14 cellular contexts compared by ENCODE assay signal in genomic region chr5:172334196-172334595, GRCh38. TPM values are rescaled to one million over a fixed set of nuclear protein-coding genes. Genes with fewer than 3 reads are reported as not detected.
DNase-seq lines count a peak whose midpoint lies in the region.
"Had no signal": no experiment of that assay in that cellular context is flagged by ENCODE, and none has a peak within 500 bp of the region (broad histone marks: within the 10 kb centered on the region; RNA-seq: fewer than 3 reads in every experiment).

No MANE protein-coding gene starts in this region.

- no peak overlapping the region for H3K4me2 ChIP-seq in neuronal stem cell (ENCODE audit: insufficient read depth, low read length, poor library complexity, severe bottlenecking)

- H3K9me3 Mint-ChIP-seq in activated CD4-positive, alpha-beta memory T cell treated with anti-CD3 and anti-CD28 coated beads, Interleukin-2, amount 10 ng/mL, durations not matched to agents 7 days and 5 days: no peaks in the 10 kb centered on the region
- H3K9me3 Mint-ChIP-seq: naive B cell, type B pancreatic cell had no signal

- no peak overlapping the region for H2AK5ac ChIP-seq in neuronal stem cell (ENCODE audit: low read depth, low read length)

- no peak overlapping the region for H4K91ac ChIP-seq in neuronal stem cell (ENCODE audit: low read depth, low read length, poor library complexity)

- H3K36me3 Mint-ChIP-seq in activated CD4-positive, alpha-beta memory T cell treated with anti-CD3 and anti-CD28 coated beads, Interleukin-2, amount 10 ng/mL, durations not matched to agents 7 days and 5 days (ENCODE audit: low read depth): no peaks in the 10 kb centered on the region
- H3K36me3 Mint-ChIP-seq: naive B cell had no signal

- no peak overlapping the region for H2BK5ac ChIP-seq in neuronal stem cell (ENCODE audit: low read length)

- no peak overlapping the region for H3K9ac ChIP-seq in neuronal stem cell (ENCODE audit: low read depth, low read length, poor library complexity)

- H4K8ac ChIP-seq in neuronal stem cell (ENCODE audit: low read depth, low read length): no peak overlapping the region

- CTCF ChIA-PET in activated CD4-positive, alpha-beta memory T cell treated with anti-CD3 and anti-CD28 coated beads, Interleukin-2, amount 10 ng/mL, durations not matched to agents 7 days and 5 days (lab: Charles Lee): no interaction called here

- no peak overlapping the region for H3K4me3 ChIP-seq in neuronal stem cell (ENCODE audit: low read length in 2 of 2)
- H3K4me3 ChIP-seq: sigmoid colon had no signal

- DNase-seq in NCI-H524 (lab: John Stamatoyannopoulos, UW) (peak; percentile 10 to 14), NCI-H524 treated with DMSO at 0.1 percent for 48 hours (lab: John Stamatoyannopoulos, UW) (no peak), LHCN-M2 (ENCODE audit: low read depth) (peak; percentile 13), neuronal stem cell (ENCODE audit: low spot score) (no peak), NCI-H774 (lab: John Stamatoyannopoulos, UW) (no peak), GM19238 (ENCODE audit: insufficient read length, low spot score) (no peak)
- DNase-seq in activated CD4-positive, alpha-beta memory T cell treated with anti-CD3 and anti-CD28 coated beads, Interleukin-2, amount 10 ng/mL, durations not matched to agents 7 days and 5 days: peak; percentile 17
- DNase-seq in central memory CD4-positive, alpha-beta T cell: no peak
- DNase-seq: ACHN; activated naive CD4-positive, alpha-beta T cell treated with Interleukin-2 at 50 U/mL for 16 hours; naive B cell; NCI-H187; sigmoid colon had no signal

- no peaks in the 10 kb centered on the region for H3K27me3 ChIP-seq in neuronal stem cell (ENCODE audit: control insufficient read depth in 3 of 3, insufficient read depth in 3 of 3, low read depth in 1 of 3, low read length in 3 of 3)
- H3K27me3 ChIP-seq: sigmoid colon had no signal

- no peak overlapping the region for H3K14ac ChIP-seq in neuronal stem cell (ENCODE audit: low read length)

- H3K27ac Mint-ChIP-seq in activated CD4-positive, alpha-beta memory T cell treated with anti-CD3 and anti-CD28 coated beads, Interleukin-2, amount 10 ng/mL, durations not matched to agents 7 days and 5 days: no peak overlapping the region
- H3K27ac Mint-ChIP-seq: type B pancreatic cell had no signal

- H3K27ac ChIP-seq in neuronal stem cell (replicated peaks; ENCODE audit: low read length): no peak overlapping the region
- H3K27ac ChIP-seq: sigmoid colon had no signal

- no peak overlapping the region for H3K23ac ChIP-seq in neuronal stem cell (ENCODE audit: low read depth, low read length, poor library complexity)

- no CpG with 5 or more reads among the region's 8 CpGs for WGBS in neuronal stem cell (ENCODE audit: extremely low coverage in 2 of 2, insufficient read length in 2 of 2, insufficient replicate concordance in 1 of 2), 2 donors

- no peak overlapping the region for H3K4ac ChIP-seq in neuronal stem cell (ENCODE audit: low read length)

- no peak overlapping the region for H2BK15ac ChIP-seq in neuronal stem cell (ENCODE audit: low read length)

- no peak overlapping the region for H2BK120ac ChIP-seq in neuronal stem cell (ENCODE audit: low read depth, low read length)

- H3K18ac ChIP-seq in neuronal stem cell (ENCODE audit: low read length): peak overlapping the region; percentile 11

- H3K4me3 Mint-ChIP-seq in activated CD4-positive, alpha-beta memory T cell treated with anti-CD3 and anti-CD28 coated beads, Interleukin-2, amount 10 ng/mL, durations not matched to agents 7 days and 5 days: no peak overlapping the region
- H3K4me3 Mint-ChIP-seq: naive B cell, type B pancreatic cell had no signal

- no peak overlapping the region for H2AFZ ChIP-seq in neuronal stem cell (ENCODE audit: low read length)

- no peaks in the 10 kb centered on the region for H3K4me1 ChIP-seq in neuronal stem cell (ENCODE audit: control insufficient read depth in 2 of 2, insufficient read depth in 1 of 2, low read depth in 1 of 2, low read length in 2 of 2)
- H3K4me1 ChIP-seq: sigmoid colon had no signal

- H3K27me3 Mint-ChIP-seq in activated CD4-positive, alpha-beta memory T cell treated with anti-CD3 and anti-CD28 coated beads, Interleukin-2, amount 10 ng/mL, durations not matched to agents 7 days and 5 days: no peaks in the 10 kb centered on the region
- H3K27me3 Mint-ChIP-seq: type B pancreatic cell had no signal

- H2BK12ac ChIP-seq in neuronal stem cell (ENCODE audit: low read length): no peak overlapping the region

- H3K9me3 ChIP-seq in neuronal stem cell (replicated peaks in 1 of 2; ENCODE audit: control insufficient read depth in 2 of 2, insufficient read depth in 1 of 2, low read depth in 1 of 2, low read length in 2 of 2): no peaks in the 10 kb centered on the region
- H3K9me3 ChIP-seq: sigmoid colon had no signal

- POLR2A ChIA-PET in activated CD4-positive, alpha-beta memory T cell treated with anti-CD3 and anti-CD28 coated beads, Interleukin-2, amount 10 ng/mL, durations not matched to agents 7 days and 5 days (lab: Charles Lee): no interaction called here

- peaks cover 15 to 54% of the 10 kb centered on the region in 2 donors for H3K36me3 ChIP-seq in neuronal stem cell (replicated peaks in 1 of 2; ENCODE audit: control insufficient read depth in 2 of 2, insufficient read depth in 2 of 2, low read length in 2 of 2)

- peaks cover 2% of the 10 kb centered on the region for H3K79me1 ChIP-seq in neuronal stem cell (ENCODE audit: low read depth, low read length)

- no peaks in the 10 kb centered on the region for H3K4me1 Mint-ChIP-seq in activated CD4-positive, alpha-beta memory T cell treated with anti-CD3 and anti-CD28 coated beads, Interleukin-2, amount 10 ng/mL, durations not matched to agents 7 days and 5 days
- H3K4me1 Mint-ChIP-seq: naive B cell had no signal

RNA-seq across cellular contexts. Expression of gene UBTD2, which starts 50.6 kb away (rescaled TPM):
- total RNA-seq in LHCN-M2 (2014; rRNA removed): 17.6 and 26.1 TPM in 2 replicates
- 12.1 TPM for polyA plus RNA-seq in LHCN-M2 (2012)
- 10 to 100 TPM; 10.2 to 10.6 TPM for total RNA-seq in activated CD4-positive, alpha-beta memory T cell treated with anti-CD3 and anti-CD28 coated beads, Interleukin-2, amount 10 ng/mL, durations not matched to agents 7 days and 5 days
- 52.4 TPM for polyA plus RNA-seq in neuronal stem cell (2013, experiment 1 of 2)
- 53.9 TPM for polyA plus RNA-seq in neuronal stem cell (2013, experiment 2 of 2)

Comparison
In these comparisons a context has a peak if more than half of its experiments do, and no peak if none do; other contexts are left out.
1. DNase-seq: peak in NCI-H524 (2 of 2), LHCN-M2 (single experiment) and activated CD4-positive, alpha-beta memory T cell treated with anti-CD3 and anti-CD28 coated beads, Interleukin-2, amount 10 ng/mL, durations not matched to agents 7 days and 5 days (single experiment); none in NCI-H524 treated with DMSO at 0.1 percent for 48 hours (single experiment), neuronal stem cell (single experiment), central memory CD4-positive, alpha-beta T cell (single experiment), NCI-H774 (single experiment) and GM19238 (single experiment).